8 cellular contexts compared by ENCODE assay signal in the genomic region with DNA sequence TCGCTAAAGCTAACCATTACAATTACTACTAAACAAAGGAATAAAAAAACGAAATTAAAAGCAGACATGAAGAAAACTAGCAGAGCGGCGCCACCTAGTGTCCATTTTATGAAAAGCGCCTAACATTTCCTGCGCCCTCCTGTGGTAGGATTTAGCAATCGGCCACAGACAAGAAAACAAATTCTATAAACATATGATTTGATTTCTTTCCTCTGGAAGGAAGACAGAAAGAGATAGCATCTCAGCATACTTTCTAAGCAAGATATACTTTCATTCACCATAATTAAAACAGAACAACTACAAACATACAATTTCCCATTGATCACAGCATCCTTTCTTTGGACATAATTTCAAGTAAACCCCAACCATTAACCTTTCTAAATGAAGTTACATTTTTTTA.
DNase-seq lines count a peak whose midpoint lies in the region; ATAC-seq and TF ChIP-seq lines count a peak whose summit lies in the region.

No MANE protein-coding gene starts in this region.

- no peaks in the 10 kb centered on the region for H3K27me3 Mint-ChIP-seq in activated naive CD8-positive, alpha-beta T cell treated with anti-CD3 and anti-CD28 coated beads for 36 hours

- no peak overlapping the region for H3K4me3 ChIP-seq in MG63
- peak overlapping the region in 1 of 2 experiments; percentile 28; a peak in 1 of 4 replicates for H3K4me3 ChIP-seq in SK-N-SH (ENCODE audit: low read depth in 2 of 2, low read length in 1 of 2)

- DNase-seq in EH (ENCODE audit: low read depth) (peak; percentile 69), MG63 (peak; percentile 5), SK-N-SH (peak; percentile 54), head of caudate nucleus (peak in 41 of 42 donors; percentile 35 to 88 (median 66)), putamen (ENCODE audit: low spot score) (peak; percentile 47)
- peak; percentile 47 for DNase-seq in activated naive CD8-positive, alpha-beta T cell treated with anti-CD3 and anti-CD28 coated beads for 36 hours

- no peaks in the 10 kb centered on the region for H3K36me3 ChIP-seq in MG63
- H3K36me3 ChIP-seq in SK-N-SH (replicated peaks in 1 of 2; ENCODE audit: control insufficient read depth in 1 of 2, insufficient read depth in 2 of 2, low read length in 1 of 2): no peaks in the 10 kb centered on the region

- peak overlapping the region; percentile 26; the same call in 1 of the 2 replicates for H3K4me2 ChIP-seq in SK-N-SH

- H3K27ac Mint-ChIP-seq in activated naive CD8-positive, alpha-beta T cell treated with anti-CD3 and anti-CD28 coated beads for 36 hours: no peak overlapping the region

- peaks cover 0 to 19% of the 10 kb centered on the region in 2 experiments; a peak in 2 of 4 replicates for H3K4me1 ChIP-seq in SK-N-SH (ENCODE audit: control insufficient read depth in 1 of 2, insufficient read depth in 2 of 2, low read depth in 1 of 2, low read length in 1 of 2)

- peak; percentile 100 for TF ChIP-seq RAD21 in SK-N-SH (IDR thresholded peaks at IDR 0.05; ENCODE audit: low read length)

- H3K9me3 Mint-ChIP-seq in activated naive CD8-positive, alpha-beta T cell treated with anti-CD3 and anti-CD28 coated beads for 36 hours: no peaks in the 10 kb centered on the region

- CTCF ChIA-PET in SK-N-SH (lab: Yijun Ruan, JAX): interaction anchor here (0.6 to 18.8 kb wide), 112 partner anchors 9 to 1102 kb away, joined by 3 to 766 read pairs (median 5); no protein-coding TSS in a partner anchor

- H3K9ac ChIP-seq in SK-N-SH: no peak overlapping the region

- ATAC-seq in HG03439 (IDR thresholded peaks at IDR 0.05; ENCODE audit: unreplicated experiment) (no peak), GM19455 (IDR thresholded peaks at IDR 0.05; ENCODE audit: unreplicated experiment) (no peak)

- H3K4me1 Mint-ChIP-seq in activated naive CD8-positive, alpha-beta T cell treated with anti-CD3 and anti-CD28 coated beads for 36 hours: peaks cover 5% of the 10 kb centered on the region

- no peaks in the 10 kb centered on the region for H3K79me2 ChIP-seq in SK-N-SH (ENCODE audit: insufficient read depth)

- peak; percentile 100 for TF ChIP-seq CTCF in SK-N-SH (IDR thresholded peaks at IDR 0.05)

- H3K9me3 ChIP-seq in MG63 (no peaks in the 10 kb centered on the region), SK-N-SH (no peaks in the 10 kb centered on the region)

- POLR2A ChIA-PET in SK-N-SH (lab: Yijun Ruan, JAX): no interaction called here

- H4K20me1 ChIP-seq in SK-N-SH (ENCODE audit: insufficient read depth): no peaks in the 10 kb centered on the region

- H2AFZ ChIP-seq in SK-N-SH (ENCODE audit: low read depth): peak overlapping the region; percentile 48; the same call in 1 of the 2 replicates

- no peaks in the 10 kb centered on the region for H3F3A ChIP-seq in SK-N-SH (replicated peaks; ENCODE audit: insufficient read depth)

- WGBS in SK-N-SH (ENCODE audit: low lambda C conversion rate): 1% methylated on average over 7 of the region's 7 CpGs

- H3K9me2 ChIP-seq in SK-N-SH: no peaks in the 10 kb centered on the region

- H3K4me3 Mint-ChIP-seq in activated naive CD8-positive, alpha-beta T cell treated with anti-CD3 and anti-CD28 coated beads for 36 hours: no peak overlapping the region

- no peaks in the 10 kb centered on the region for H3K36me3 Mint-ChIP-seq in activated naive CD8-positive, alpha-beta T cell treated with anti-CD3 and anti-CD28 coated beads for 36 hours

- no peak; a peak in 1 of 4 replicates for TF ChIP-seq EP300 in SK-N-SH (IDR thresholded peaks at IDR 0.05; ENCODE audit: borderline replicate concordance in 1 of 2, low read depth in 1 of 2, low read length in 1 of 2)

- intact Hi-C loops in head of caudate nucleus (cut with DNase I): loop anchor here (2.0 to 5.0 kb wide), 2 partner anchors 175 to 304 kb away; no protein-coding TSS in a partner anchor

- H3K27me3 ChIP-seq in MG63 (no peaks in the 10 kb centered on the region), SK-N-SH (ENCODE audit: insufficient read depth) (no peaks in the 10 kb centered on the region)

- no peak overlapping the region for H3K27ac ChIP-seq in SK-N-SH (ENCODE audit: low read depth in 2 of 2, low read length in 1 of 2)

TF ChIP-seq in SK-N-SH, 30 proteins besides CTCF, POLR2A, EP300 and RAD21 (continues in another document):
- TF ChIP-seq JUND (IDR thresholded peaks at IDR 0.05) (no peak), RFX5 (IDR thresholded peaks at IDR 0.05; ENCODE audit: low read length) (0 out of 2 replicates have a peak, but pooled peaks have one; percentile 21), FOXM1 (IDR thresholded peaks at IDR 0.05; ENCODE audit: low read depth) (no peak), TAF1 (IDR thresholded peaks at IDR 0.05; ENCODE audit: borderline replicate concordance, low read depth, low read length) (no peak), TCF12 (IDR thresholded peaks at IDR 0.05) (peak; percentile 64), RXRA (IDR thresholded peaks at IDR 0.05; ENCODE audit: borderline replicate concordance, low read depth) (no peak), CHD2 (IDR thresholded peaks at IDR 0.05; ENCODE audit: low read length, partially characterized antibody) (peak; percentile 38), YY1 (IDR thresholded peaks at IDR 0.05; ENCODE audit: low read depth) (no peak), SIN3A (IDR thresholded peaks at IDR 0.05; ENCODE audit: borderline replicate concordance, low read depth, low read length) (no peak), ELF1 (IDR thresholded peaks at IDR 0.05) (no peak), POLR2AphosphoS5 (IDR thresholded peaks at IDR 0.05; ENCODE audit: low read depth, low read length) (no peak)
- TF ChIP-seq, protein P1, sequence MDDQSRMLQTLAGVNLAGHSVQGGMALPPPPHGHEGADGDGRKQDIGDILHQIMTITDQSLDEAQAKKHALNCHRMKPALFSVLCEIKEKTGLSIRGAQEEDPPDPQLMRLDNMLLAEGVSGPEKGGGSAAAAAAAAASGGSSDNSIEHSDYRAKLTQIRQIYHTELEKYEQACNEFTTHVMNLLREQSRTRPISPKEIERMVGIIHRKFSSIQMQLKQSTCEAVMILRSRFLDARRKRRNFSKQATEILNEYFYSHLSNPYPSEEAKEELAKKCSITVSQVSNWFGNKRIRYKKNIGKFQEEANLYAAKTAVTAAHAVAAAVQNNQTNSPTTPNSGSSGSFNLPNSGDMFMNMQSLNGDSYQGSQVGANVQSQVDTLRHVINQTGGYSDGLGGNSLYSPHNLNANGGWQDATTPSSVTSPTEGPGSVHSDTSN (IDR thresholded peaks at IDR 0.05): no peak
- TF ChIP-seq, protein P2, sequence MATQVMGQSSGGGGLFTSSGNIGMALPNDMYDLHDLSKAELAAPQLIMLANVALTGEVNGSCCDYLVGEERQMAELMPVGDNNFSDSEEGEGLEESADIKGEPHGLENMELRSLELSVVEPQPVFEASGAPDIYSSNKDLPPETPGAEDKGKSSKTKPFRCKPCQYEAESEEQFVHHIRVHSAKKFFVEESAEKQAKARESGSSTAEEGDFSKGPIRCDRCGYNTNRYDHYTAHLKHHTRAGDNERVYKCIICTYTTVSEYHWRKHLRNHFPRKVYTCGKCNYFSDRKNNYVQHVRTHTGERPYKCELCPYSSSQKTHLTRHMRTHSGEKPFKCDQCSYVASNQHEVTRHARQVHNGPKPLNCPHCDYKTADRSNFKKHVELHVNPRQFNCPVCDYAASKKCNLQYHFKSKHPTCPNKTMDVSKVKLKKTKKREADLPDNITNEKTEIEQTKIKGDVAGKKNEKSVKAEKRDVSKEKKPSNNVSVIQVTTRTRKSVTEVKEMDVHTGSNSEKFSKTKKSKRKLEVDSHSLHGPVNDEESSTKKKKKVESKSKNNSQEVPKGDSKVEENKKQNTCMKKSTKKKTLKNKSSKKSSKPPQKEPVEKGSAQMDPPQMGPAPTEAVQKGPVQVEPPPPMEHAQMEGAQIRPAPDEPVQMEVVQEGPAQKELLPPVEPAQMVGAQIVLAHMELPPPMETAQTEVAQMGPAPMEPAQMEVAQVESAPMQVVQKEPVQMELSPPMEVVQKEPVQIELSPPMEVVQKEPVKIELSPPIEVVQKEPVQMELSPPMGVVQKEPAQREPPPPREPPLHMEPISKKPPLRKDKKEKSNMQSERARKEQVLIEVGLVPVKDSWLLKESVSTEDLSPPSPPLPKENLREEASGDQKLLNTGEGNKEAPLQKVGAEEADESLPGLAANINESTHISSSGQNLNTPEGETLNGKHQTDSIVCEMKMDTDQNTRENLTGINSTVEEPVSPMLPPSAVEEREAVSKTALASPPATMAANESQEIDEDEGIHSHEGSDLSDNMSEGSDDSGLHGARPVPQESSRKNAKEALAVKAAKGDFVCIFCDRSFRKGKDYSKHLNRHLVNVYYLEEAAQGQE (IDR thresholded peaks at IDR 0.05; ENCODE audit: low read depth, low read length): no peak
- TF ChIP-seq, protein P3, sequence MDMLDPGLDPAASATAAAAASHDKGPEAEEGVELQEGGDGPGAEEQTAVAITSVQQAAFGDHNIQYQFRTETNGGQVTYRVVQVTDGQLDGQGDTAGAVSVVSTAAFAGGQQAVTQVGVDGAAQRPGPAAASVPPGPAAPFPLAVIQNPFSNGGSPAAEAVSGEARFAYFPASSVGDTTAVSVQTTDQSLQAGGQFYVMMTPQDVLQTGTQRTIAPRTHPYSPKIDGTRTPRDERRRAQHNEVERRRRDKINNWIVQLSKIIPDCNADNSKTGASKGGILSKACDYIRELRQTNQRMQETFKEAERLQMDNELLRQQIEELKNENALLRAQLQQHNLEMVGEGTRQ (IDR thresholded peaks at IDR 0.05; ENCODE audit: borderline replicate concordance, low read depth, low read length): no peak
- TF ChIP-seq, protein P4, sequence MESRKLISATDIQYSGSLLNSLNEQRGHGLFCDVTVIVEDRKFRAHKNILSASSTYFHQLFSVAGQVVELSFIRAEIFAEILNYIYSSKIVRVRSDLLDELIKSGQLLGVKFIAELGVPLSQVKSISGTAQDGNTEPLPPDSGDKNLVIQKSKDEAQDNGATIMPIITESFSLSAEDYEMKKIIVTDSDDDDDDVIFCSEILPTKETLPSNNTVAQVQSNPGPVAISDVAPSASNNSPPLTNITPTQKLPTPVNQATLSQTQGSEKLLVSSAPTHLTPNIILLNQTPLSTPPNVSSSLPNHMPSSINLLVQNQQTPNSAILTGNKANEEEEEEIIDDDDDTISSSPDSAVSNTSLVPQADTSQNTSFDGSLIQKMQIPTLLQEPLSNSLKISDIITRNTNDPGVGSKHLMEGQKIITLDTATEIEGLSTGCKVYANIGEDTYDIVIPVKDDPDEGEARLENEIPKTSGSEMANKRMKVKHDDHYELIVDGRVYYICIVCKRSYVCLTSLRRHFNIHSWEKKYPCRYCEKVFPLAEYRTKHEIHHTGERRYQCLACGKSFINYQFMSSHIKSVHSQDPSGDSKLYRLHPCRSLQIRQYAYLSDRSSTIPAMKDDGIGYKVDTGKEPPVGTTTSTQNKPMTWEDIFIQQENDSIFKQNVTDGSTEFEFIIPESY (IDR thresholded peaks at IDR 0.05; ENCODE audit: borderline replicate concordance, low read depth): no peak

Comparison
In these comparisons a context has a peak if more than half of its experiments do, and no peak if none do; other contexts are left out.
1. DNase-seq: peak in every context shown above with its lines; median percentile 69 in EH; 66 in head of caudate nucleus; 54 in SK-N-SH; 47 in activated naive CD8-positive, alpha-beta T cell treated with anti-CD3 and anti-CD28 coated beads for 36 hours; 47 in putamen; 5 in MG63.